ENCODE assay signal across 1 cellular context in the genomic region with DNA sequence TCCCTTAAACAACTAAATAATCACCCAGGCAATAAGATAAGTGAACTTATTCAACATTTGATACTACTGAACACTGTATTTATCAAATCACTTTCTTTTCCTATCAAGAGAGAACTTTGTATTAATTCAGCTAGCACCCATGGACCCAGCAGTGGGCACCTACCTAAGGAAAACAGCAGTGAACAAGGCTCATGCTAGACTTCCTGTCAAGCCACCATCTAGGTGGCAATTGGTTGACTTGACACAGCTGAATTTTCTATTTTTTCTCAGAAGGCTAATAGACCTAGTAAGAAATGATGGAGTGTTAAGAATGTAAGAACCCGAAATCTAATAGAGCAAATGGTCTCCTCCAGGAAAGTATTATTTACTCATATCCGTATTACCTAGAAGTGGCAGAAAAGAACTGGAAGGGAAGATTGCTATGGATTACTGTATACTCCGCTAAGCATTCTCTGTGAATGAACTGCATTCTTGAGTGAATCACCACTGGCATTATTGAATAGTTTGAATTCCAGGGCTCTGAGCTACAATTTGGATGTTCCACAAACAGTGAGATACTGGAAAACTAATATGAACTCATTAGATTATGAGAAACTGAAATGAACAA.
TF ChIP-seq lines count a peak whose summit lies in the region.

No MANE protein-coding gene starts in this region.

TF ChIP-seq in A549, 52 proteins besides CTCF, POLR2A, EP300 and RAD21 (continued from another document):
- 0 out of 2 replicates have a peak, but pooled peaks have one; percentile 21 for TF ChIP-seq MAX (IDR thresholded peaks at IDR 0.05)
- TF ChIP-seq SMC3 (IDR thresholded peaks at IDR 0.05): no peak
- TF ChIP-seq KDM1A (IDR thresholded peaks at IDR 0.05; ENCODE audit: low read depth): no peak
- no peak for TF ChIP-seq HES2 (IDR thresholded peaks at IDR 0.05)
- no peak for TF ChIP-seq HMGXB4 (CRISPR knock-in tag; IDR thresholded peaks at IDR 0.05; ENCODE audit: borderline replicate concordance)
- TF ChIP-seq KDM5A (IDR thresholded peaks at IDR 0.05): no peak
- TF ChIP-seq ZC3H11A (IDR thresholded peaks at IDR 0.05): no peak
- TF ChIP-seq ESRRA (IDR thresholded peaks at IDR 0.05; ENCODE audit: borderline replicate concordance, low read length): no peak
- no peak for TF ChIP-seq HEYL (CRISPR knock-in tag; IDR thresholded peaks at IDR 0.05)
TF ChIP-seq in A549: peak in this region for 5.
